Comparison of ENCODE assay signal across 15 cellular contexts in the genomic region with DNA sequence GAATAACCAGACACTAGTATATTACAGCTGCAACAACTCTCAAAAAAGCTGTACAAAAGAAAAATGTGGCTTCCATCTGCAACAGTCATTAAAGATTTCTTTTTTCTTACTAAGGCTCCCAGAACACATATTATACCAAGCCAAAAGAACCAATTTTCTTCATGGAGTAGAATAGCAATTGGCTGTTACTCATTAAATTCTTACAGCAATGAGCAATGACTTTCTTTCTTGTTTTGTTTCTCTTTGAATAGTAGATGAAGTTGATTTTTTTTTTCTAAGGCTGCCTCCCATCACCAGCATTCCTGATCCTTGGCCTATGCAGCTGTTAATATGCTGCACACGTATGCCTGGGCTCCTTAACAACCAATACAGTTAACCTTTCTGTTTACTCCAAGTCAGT. TPM values are rescaled to one million over a fixed set of nuclear protein-coding genes. Genes with fewer than 3 reads are reported as not detected.
DNase-seq lines count a peak whose midpoint lies in the region; ATAC-seq and TF ChIP-seq lines count a peak whose summit lies in the region.
"Had no signal": no experiment of that assay in that cellular context is flagged by ENCODE, and none has a peak within 500 bp of the region (broad histone marks: within the 10 kb centered on the region; RNA-seq: fewer than 3 reads in every experiment).

No MANE protein-coding gene starts in this region.

- WGBS in thymus, result 100% methylated on average over 1 of the region's 1 CpG

- no peak for DNase-seq in activated naive CD8-positive, alpha-beta T cell treated with anti-CD3 and anti-CD28 coated beads, Interleukin-2, amount 50 U/mL, for 24 hours
- DNase-seq in cardiac fibroblast (ENCODE audit: low read depth in 2 of 2) (peak; percentile 44 to 66), kidney epithelial cell (ENCODE audit: low read depth) (peak; percentile 19), activated gamma-delta T cell (lab: John Stamatoyannopoulos, UW) (no peak)
- DNase-seq: activated B cell treated with CpG ODN at 0.5 μM for 24 hours; activated T-cell treated with anti-CD3 and anti-CD28 coated beads, Interleukin-2, amount 50 U/mL, for 24 hours; KBM-7; NCI-H187; stimulated activated CD8-positive, alpha-beta memory T cell treated with anti-CD3 and anti-CD28 coated beads, Interleukin-4, amount 100 ng/mL, for 48 hours had no signal

- no peaks in the 10 kb centered on the region for H3K9me3 ChIP-seq in thymus (ENCODE audit: control insufficient read depth)
- H3K9me3 ChIP-seq: esophagus muscularis mucosa had no signal

- H3K36me3 ChIP-seq in kidney epithelial cell (ENCODE audit: control insufficient read depth, insufficient read depth, low read length), result no peaks in the 10 kb centered on the region
- H3K36me3 ChIP-seq in thymus (ENCODE audit: control insufficient read depth, insufficient read depth), result no peaks in the 10 kb centered on the region

- no peaks in the 10 kb centered on the region for H3K27me3 ChIP-seq in kidney epithelial cell (ENCODE audit: control insufficient read depth, insufficient read depth, low read length)
- no peaks in the 10 kb centered on the region for H3K27me3 ChIP-seq in thymus (ENCODE audit: control insufficient read depth, insufficient read depth)
- H3K27me3 ChIP-seq: esophagus muscularis mucosa had no signal

- peak overlapping the region; percentile 31 for H3K27ac ChIP-seq in thymus (ENCODE audit: low read depth)
- H3K27ac ChIP-seq: esophagus muscularis mucosa, SK-N-MC had no signal

- H3K4me3 Mint-ChIP-seq in activated naive CD8-positive, alpha-beta T cell, result no peak overlapping the region
- H3K4me3 Mint-ChIP-seq in activated naive CD8-positive, alpha-beta T cell treated with anti-CD3 and anti-CD28 coated beads, Interleukin-2, amount 50 U/mL, for 24 hours, result no peak overlapping the region
- H3K4me3 Mint-ChIP-seq: activated B cell treated with CpG ODN at 0.5 μM for 24 hours; activated T-cell treated with anti-CD3 and anti-CD28 coated beads, Interleukin-2, amount 50 U/mL, for 24 hours had no signal

- H3K4me1 Mint-ChIP-seq in activated naive CD8-positive, alpha-beta T cell (ENCODE audit: low read depth), result peaks cover 43% of the 10 kb centered on the region
- H3K4me1 Mint-ChIP-seq in activated naive CD8-positive, alpha-beta T cell treated with anti-CD3 and anti-CD28 coated beads, Interleukin-2, amount 50 U/mL, for 24 hours, result peaks cover 28% of the 10 kb centered on the region

- no peaks in the 10 kb centered on the region for H3K9me3 Mint-ChIP-seq in activated naive CD8-positive, alpha-beta T cell (ENCODE audit: low read depth)
- no peaks in the 10 kb centered on the region for H3K9me3 Mint-ChIP-seq in activated naive CD8-positive, alpha-beta T cell treated with anti-CD3 and anti-CD28 coated beads, Interleukin-2, amount 50 U/mL, for 24 hours
- H3K9me3 Mint-ChIP-seq: activated B cell treated with CpG ODN at 0.5 μM for 24 hours; activated T-cell treated with anti-CD3 and anti-CD28 coated beads, Interleukin-2, amount 50 U/mL, for 24 hours had no signal

- no peak for TF ChIP-seq CTCF in cardiac fibroblast (IDR thresholded peaks at IDR 0.05; ENCODE audit: low read depth, low read length)
- TF ChIP-seq CTCF in kidney epithelial cell (IDR thresholded peaks at IDR 0.05; ENCODE audit: insufficient read depth, low read length, poor library complexity, severe bottlenecking), result no peak

- no peaks in the 10 kb centered on the region for H3K27me3 Mint-ChIP-seq in activated naive CD8-positive, alpha-beta T cell
- no peaks in the 10 kb centered on the region for H3K27me3 Mint-ChIP-seq in activated naive CD8-positive, alpha-beta T cell treated with anti-CD3 and anti-CD28 coated beads, Interleukin-2, amount 50 U/mL, for 24 hours
- H3K27me3 Mint-ChIP-seq: activated B cell treated with CpG ODN at 0.5 μM for 24 hours; activated T-cell treated with anti-CD3 and anti-CD28 coated beads, Interleukin-2, amount 50 U/mL, for 24 hours had no signal

- H3K36me3 Mint-ChIP-seq in activated naive CD8-positive, alpha-beta T cell, result peaks cover 11% of the 10 kb centered on the region
- peaks cover 20% of the 10 kb centered on the region for H3K36me3 Mint-ChIP-seq in activated naive CD8-positive, alpha-beta T cell treated with anti-CD3 and anti-CD28 coated beads, Interleukin-2, amount 50 U/mL, for 24 hours (ENCODE audit: low read depth)

- H3K4me3 ChIP-seq in cardiac fibroblast (replicated peaks in 1 of 2; ENCODE audit: low read depth in 2 of 2, low read length in 2 of 2) (no peak overlapping the region), kidney epithelial cell (ENCODE audit: low read depth, low read length) (no peak overlapping the region), thymus (ENCODE audit: low read length) (no peak overlapping the region)
- H3K4me3 ChIP-seq: esophagus muscularis mucosa, SK-N-MC had no signal

- no peaks in the 10 kb centered on the region for H3K4me1 ChIP-seq in thymus (ENCODE audit: control insufficient read depth, insufficient read depth, low read length)

- H3K27ac Mint-ChIP-seq in activated naive CD8-positive, alpha-beta T cell, result peak overlapping the region; percentile 50
- no peak overlapping the region for H3K27ac Mint-ChIP-seq in activated naive CD8-positive, alpha-beta T cell treated with anti-CD3 and anti-CD28 coated beads, Interleukin-2, amount 50 U/mL, for 24 hours
- H3K27ac Mint-ChIP-seq: activated B cell treated with CpG ODN at 0.5 μM for 24 hours; activated T-cell treated with anti-CD3 and anti-CD28 coated beads, Interleukin-2, amount 50 U/mL, for 24 hours had no signal

- no peak for ATAC-seq in activated naive CD8-positive, alpha-beta T cell treated with anti-CD3 and anti-CD28 coated beads, Interleukin-2, amount 50 U/mL, for 24 hours
- ATAC-seq in GM21619 (IDR thresholded peaks at IDR 0.05; ENCODE audit: unreplicated experiment), result no peak
- ATAC-seq in GM18520 (IDR thresholded peaks at IDR 0.05; ENCODE audit: unreplicated experiment), result no peak

RNA-seq across cellular contexts. Expression of a gene that starts 36.6 kb away (rescaled TPM):
- total RNA-seq in kidney epithelial cell, result 48.8 and 53.2 TPM in 2 replicates
- 163 TPM for polyA plus RNA-seq in thymus

Comparison
In these comparisons a context has a peak if more than half of its experiments do, and no peak if none do; other contexts are left out.
1. DNase-seq: peak in cardiac fibroblast (2 of 2) and kidney epithelial cell (single experiment); none in activated naive CD8-positive, alpha-beta T cell treated with anti-CD3 and anti-CD28 coated beads, Interleukin-2, amount 50 U/mL, for 24 hours (single experiment) and activated gamma-delta T cell (single experiment).